In genomic region chr12:2395352-2395977, GRCh38 we compare ENCODE assay signal across 8 cellular contexts.
DNase-seq lines count a peak whose midpoint lies in the region; ATAC-seq and TF ChIP-seq lines count a peak whose summit lies in the region.

No MANE protein-coding gene starts in this region.

- H3K9me3 Mint-ChIP-seq in activated CD8-positive, alpha-beta T cell treated with anti-CD3 and anti-CD28 coated beads for 36 hours = no peaks in the 10 kb centered on the region

- no peaks in the 10 kb centered on the region for H3K79me1 ChIP-seq in trophoblast cell (ENCODE audit: low read length)

- H2BK5ac ChIP-seq in trophoblast cell (ENCODE audit: low read depth, low read length, poor library complexity) = no peak overlapping the region

- H3K9ac ChIP-seq in trophoblast cell (ENCODE audit: low read length) = no peak overlapping the region

- H3K4me3 ChIP-seq in MG63 (no peak overlapping the region), trophoblast cell (ENCODE audit: low read depth, low read length) (no peak overlapping the region)

- H3K27ac Mint-ChIP-seq in activated CD8-positive, alpha-beta T cell treated with anti-CD3 and anti-CD28 coated beads for 36 hours = no peak overlapping the region

- ATAC-seq in activated CD8-positive, alpha-beta T cell treated with anti-CD3 and anti-CD28 coated beads for 36 hours = peak; percentile 53
- ATAC-seq in GM21737 (IDR thresholded peaks at IDR 0.05; ENCODE audit: unreplicated experiment) (no peak), HG03378 (IDR thresholded peaks at IDR 0.05; ENCODE audit: unreplicated experiment) (no peak)

- CTCF ChIA-PET in activated CD8-positive, alpha-beta T cell treated with anti-CD3 and anti-CD28 coated beads for 36 hours (lab: Charles Lee) = interaction anchor here (0.8 to 2.0 kb wide), 14 partner anchors 8 to 372 kb away, joined by 3 to 5 read pairs (median 4); no protein-coding TSS in a partner anchor

- H3K27ac ChIP-seq in trophoblast cell (ENCODE audit: low read depth, low read length) = no peak overlapping the region

- no peaks in the 10 kb centered on the region for H3K27me3 Mint-ChIP-seq in activated CD8-positive, alpha-beta T cell treated with anti-CD3 and anti-CD28 coated beads for 36 hours

- no peak overlapping the region for H3K23ac ChIP-seq in trophoblast cell (ENCODE audit: low read length)

- H2BK12ac ChIP-seq in trophoblast cell (ENCODE audit: low read length) = no peak overlapping the region

- no peak overlapping the region for H3K14ac ChIP-seq in trophoblast cell (ENCODE audit: low read length)

- no peak overlapping the region for H3K4me3 Mint-ChIP-seq in activated CD8-positive, alpha-beta T cell treated with anti-CD3 and anti-CD28 coated beads for 36 hours

- H4K91ac ChIP-seq in trophoblast cell (ENCODE audit: low read depth, low read length) = no peak overlapping the region

- no peak overlapping the region for H3K4me2 ChIP-seq in trophoblast cell (ENCODE audit: low read length)

- no peak overlapping the region for H2BK120ac ChIP-seq in trophoblast cell (ENCODE audit: insufficient read depth, low read length, poor library complexity)

- H3K27me3 ChIP-seq in MG63 = no peaks in the 10 kb centered on the region
- H3K27me3 ChIP-seq in trophoblast cell (ENCODE audit: insufficient read depth, low read length) = no peaks in the 10 kb centered on the region

- no CpG with 5 or more reads among the region's 8 CpGs for WGBS in trophoblast cell (ENCODE audit: extremely low coverage, insufficient coverage, insufficient read length)

- H4K12ac ChIP-seq in trophoblast cell (ENCODE audit: low read depth, low read length) = no peak overlapping the region

- no peak overlapping the region for H3K18ac ChIP-seq in trophoblast cell (ENCODE audit: low read length)

- H3K9me3 ChIP-seq in MG63 = no peaks in the 10 kb centered on the region
- H3K9me3 ChIP-seq in trophoblast cell (ENCODE audit: insufficient read depth, low read depth, low read length) = peaks cover 2% of the 10 kb centered on the region

- no peak overlapping the region for H2AFZ ChIP-seq in trophoblast cell (ENCODE audit: insufficient read depth, low read length, poor library complexity)

- peak; percentile 79 for TF ChIP-seq CTCF in activated CD8-positive, alpha-beta T cell treated with anti-CD3 and anti-CD28 coated beads for 36 hours (IDR thresholded peaks at IDR 0.05)

- no peak overlapping the region for H2AK5ac ChIP-seq in trophoblast cell (ENCODE audit: low read length)

- H4K8ac ChIP-seq in trophoblast cell (ENCODE audit: low read depth, low read length) = no peak overlapping the region

- POLR2A ChIA-PET in activated CD8-positive, alpha-beta T cell treated with anti-CD3 and anti-CD28 coated beads for 36 hours (lab: Charles Lee) = no interaction called here

- H3K4me1 Mint-ChIP-seq in activated CD8-positive, alpha-beta T cell treated with anti-CD3 and anti-CD28 coated beads for 36 hours (ENCODE audit: low read depth) = no peaks in the 10 kb centered on the region

- no peaks in the 10 kb centered on the region for H3K36me3 ChIP-seq in MG63
- no peaks in the 10 kb centered on the region for H3K36me3 ChIP-seq in trophoblast cell (ENCODE audit: control insufficient read depth in 1 of 2, insufficient read depth in 2 of 2, low read length in 2 of 2)

- no peaks in the 10 kb centered on the region for H3K36me3 Mint-ChIP-seq in activated CD8-positive, alpha-beta T cell treated with anti-CD3 and anti-CD28 coated beads for 36 hours (ENCODE audit: low read depth)

- DNase-seq in NCI-H2107 treated with DMSO at 0.1 percent for 48 hours (lab: John Stamatoyannopoulos, UW; ENCODE audit: unreplicated experiment) (peak; percentile 21), NCI-H2107 (lab: John Stamatoyannopoulos, UW) (no peak), MG63 (peak; percentile 57), fibroblast of the conjunctiva (ENCODE audit: low read depth) (peak; percentile 26), trophoblast cell (peak; percentile 25 to 76)
- peak; percentile 55 for DNase-seq in activated CD8-positive, alpha-beta T cell treated with anti-CD3 and anti-CD28 coated beads for 36 hours

- intact Hi-C loops in activated CD8-positive, alpha-beta T cell treated with anti-CD3 and anti-CD28 coated beads for 36 hours (cut with micrococcal nuclease) = no loop called here

- peaks cover 0 to 5% of the 10 kb centered on the region in 2 experiments for H3K4me1 ChIP-seq in trophoblast cell (ENCODE audit: control insufficient read depth in 1 of 2, insufficient read depth in 2 of 2, low read length in 2 of 2)

- no peaks in the 10 kb centered on the region for H3K79me2 ChIP-seq in trophoblast cell (ENCODE audit: control insufficient read depth, insufficient read depth, low read length, poor library complexity)

- H3K4ac ChIP-seq in trophoblast cell (ENCODE audit: low read depth, low read length) = no peak overlapping the region
